In genomic region chr3:128432898-128433629, GRCh38 we compare ENCODE assay signal across 11 cellular contexts. TPM values are rescaled to one million over a fixed set of nuclear protein-coding genes. Genes with fewer than 3 reads are reported as not detected.
DNase-seq lines count a peak whose midpoint lies in the region; TF ChIP-seq lines count a peak whose summit lies in the region.
"Had no signal": no experiment of that assay in that cellular context is flagged by ENCODE, and none has a peak within 500 bp of the region (broad histone marks: within the 10 kb centered on the region; RNA-seq: fewer than 3 reads in every experiment).

No MANE protein-coding gene starts in this region.

- H3K36me3 Mint-ChIP-seq in MCF 10A (ENCODE audit: insufficient read depth, unreplicated experiment): peaks cover 7% of the 10 kb centered on the region
- H3K36me3 Mint-ChIP-seq: activated naive CD8-positive, alpha-beta T cell treated with anti-CD3 and anti-CD28 coated beads, Interleukin-2, amount 10 ng/mL, durations not matched to agents 7 days and 5 days had no signal

- H3K4me1 Mint-ChIP-seq in MCF 10A (ENCODE audit: insufficient read depth, unreplicated experiment): no peaks in the 10 kb centered on the region
- H3K4me1 Mint-ChIP-seq: activated naive CD8-positive, alpha-beta T cell treated with anti-CD3 and anti-CD28 coated beads, Interleukin-2, amount 10 ng/mL, durations not matched to agents 7 days and 5 days had no signal

- in situ Hi-C loops in transverse colon (cut with MboI; ENCODE audit: low pct_ligation_motif_present in 1 of 4, low pct_unique_long_range_greater_than_20kb in 1 of 4, low sequenced_read_pairs in 3 of 4): no loop called here

- POLR2A ChIA-PET in MCF 10A (lab: Yijun Ruan, JAX): no interaction called here

- no peak overlapping the region for H3K4me3 Mint-ChIP-seq in MCF 10A (ENCODE audit: unreplicated experiment)
- H3K4me3 Mint-ChIP-seq: activated naive CD8-positive, alpha-beta T cell treated with anti-CD3 and anti-CD28 coated beads, Interleukin-2, amount 10 ng/mL, durations not matched to agents 7 days and 5 days had no signal

- DNase-seq in breast epithelium (ENCODE audit: low spot score in 2 of 2): no peak
- no peak for DNase-seq in MCF 10A (ENCODE audit: unreplicated experiment)
- peak; percentile 42 for DNase-seq in WERI-Rb-1
- DNase-seq in kidney epithelial cell (ENCODE audit: low read depth): no peak
- no peak for DNase-seq in transverse colon
- DNase-seq in NOMO-1 treated with dmso at 0.1 percent for 144 hours (lab: John Stamatoyannopoulos, UW; ENCODE audit: unreplicated experiment): no peak
- DNase-seq in stimulated activated CD4-positive, alpha-beta T cell treated with anti-CD3 and anti-CD28 coated beads, Interleukin-2, amount 100 ng/mL, for 48 hours: no peak
- DNase-seq: activated naive CD8-positive, alpha-beta T cell treated with anti-CD3 and anti-CD28 coated beads, Interleukin-2, amount 10 ng/mL, durations not matched to agents 7 days and 5 days; stimulated activated CD4-positive, alpha-beta T cell treated with anti-CD3 and anti-CD28 coated beads, Interleukin-4, amount 100 ng/mL, for 24 hours; T-helper 17 cell had no signal

- H3K9me3 ChIP-seq in breast epithelium (no peaks in the 10 kb centered on the region), WERI-Rb-1 (ENCODE audit: severe bottlenecking) (no peaks in the 10 kb centered on the region), transverse colon (no peaks in the 10 kb centered on the region)

- TF ChIP-seq EP300 in transverse colon (IDR thresholded peaks at IDR 0.05; ENCODE audit: low read depth): no peak

- TF ChIP-seq CTCF in breast epithelium (IDR thresholded peaks at IDR 0.05): no peak
- no peak for TF ChIP-seq CTCF in MCF 10A (IDR thresholded peaks at IDR 0.05; ENCODE audit: unreplicated experiment)
- TF ChIP-seq CTCF in WERI-Rb-1 (IDR thresholded peaks at IDR 0.05; ENCODE audit: low read depth, low read length): no peak
- no peak for TF ChIP-seq CTCF in kidney epithelial cell (IDR thresholded peaks at IDR 0.05; ENCODE audit: insufficient read depth, low read length, poor library complexity, severe bottlenecking)
- TF ChIP-seq CTCF in transverse colon (IDR thresholded peaks at IDR 0.05): no peak

- H3K36me3 ChIP-seq in breast epithelium: no peaks in the 10 kb centered on the region
- no peaks in the 10 kb centered on the region for H3K36me3 ChIP-seq in WERI-Rb-1
- no peaks in the 10 kb centered on the region for H3K36me3 ChIP-seq in kidney epithelial cell (ENCODE audit: control insufficient read depth, insufficient read depth, low read length)
- H3K36me3 ChIP-seq in urinary bladder (ENCODE audit: insufficient read depth): no peaks in the 10 kb centered on the region
- H3K36me3 ChIP-seq in transverse colon: no peaks in the 10 kb centered on the region

- no peaks in the 10 kb centered on the region for H3K4me1 ChIP-seq in breast epithelium
- peaks cover 2% of the 10 kb centered on the region for H3K4me1 ChIP-seq in urinary bladder (ENCODE audit: insufficient read depth)
- H3K4me1 ChIP-seq in transverse colon: peaks cover 5 to 12% (median 9%) of the 10 kb centered on the region in 4 donors

- H3K27me3 ChIP-seq in breast epithelium: no peaks in the 10 kb centered on the region
- peaks cover 24% of the 10 kb centered on the region for H3K27me3 ChIP-seq in WERI-Rb-1 (ENCODE audit: insufficient read depth, low read depth, severe bottlenecking)
- peaks cover 74% of the 10 kb centered on the region for H3K27me3 ChIP-seq in kidney epithelial cell (ENCODE audit: control insufficient read depth, insufficient read depth, low read length)
- peaks cover 67% of the 10 kb centered on the region for H3K27me3 ChIP-seq in transverse colon

- TF ChIP-seq POLR2A in breast epithelium (IDR thresholded peaks at IDR 0.05) (no peak), transverse colon (IDR thresholded peaks at IDR 0.05) (no peak)

- intact Hi-C loops in breast epithelium (cut with DNase I; ENCODE audit: low total_unique reads) (no loop called here), MCF 10A (cut with micrococcal nuclease) (no loop called here), transverse colon (cut with DNase I; ENCODE audit: low total_unique reads) (loop anchor here (5.0 kb wide), 1 partner anchor 64 kb away; no protein-coding TSS in a partner anchor)

- peaks cover 59% of the 10 kb centered on the region for H3K27me3 Mint-ChIP-seq in MCF 10A (ENCODE audit: insufficient read depth, unreplicated experiment)

- H3K9me3 Mint-ChIP-seq in MCF 10A (ENCODE audit: unreplicated experiment): no peaks in the 10 kb centered on the region
- H3K9me3 Mint-ChIP-seq: activated naive CD8-positive, alpha-beta T cell treated with anti-CD3 and anti-CD28 coated beads, Interleukin-2, amount 10 ng/mL, durations not matched to agents 7 days and 5 days had no signal

- no TSS peak for BruUV-seq in MCF 10A (replicated peaks; lab: Mats Ljungman, UMichigan)

- 7% methylated on average over 58 of the region's 58 CpGs for WGBS in urinary bladder
- WGBS in transverse colon (ENCODE audit: low coverage in 1 of 2), 2 donors: 14% methylated on average over 23 of the region's 58 CpGs; no CpG with 5 or more reads in 1 of the 2 donors

- H3K27ac ChIP-seq in breast epithelium (peak overlapping the region; percentile 11 to 32), WERI-Rb-1 (no peak overlapping the region), urinary bladder (ENCODE audit: low read depth) (peak overlapping the region; percentile 35), transverse colon (no peak overlapping the region)

- CTCF ChIA-PET in MCF 10A (lab: Yijun Ruan, JAX): interaction anchor here (0.7 kb wide), 1 partner anchor 111 kb away, joined by 3 read pairs; no protein-coding TSS in a partner anchor

- no peak overlapping the region for H3K27ac Mint-ChIP-seq in MCF 10A (ENCODE audit: low read depth, unreplicated experiment)
- H3K27ac Mint-ChIP-seq: activated naive CD8-positive, alpha-beta T cell treated with anti-CD3 and anti-CD28 coated beads, Interleukin-2, amount 10 ng/mL, durations not matched to agents 7 days and 5 days; T-helper 17 cell had no signal

- H3K4me3 ChIP-seq in breast epithelium (peak overlapping the region; percentile 13 to 73 (median 48)), WERI-Rb-1 (ENCODE audit: low read depth, low read length) (peak overlapping the region; percentile 39), kidney epithelial cell (ENCODE audit: low read depth, low read length) (peak overlapping the region; percentile 16), urinary bladder (ENCODE audit: low read depth, low read length) (peak overlapping the region; percentile 27), transverse colon (peak overlapping the region in 2 of 4 donors; percentile 3 to 35)

RNA-seq across cellular contexts. Expression of gene DNAJB8, which starts 33.6 kb away (rescaled TPM):
- total RNA-seq in breast epithelium (not detected), MCF 10A (2022) (not detected in 2 replicates), kidney epithelial cell (not detected in 2 replicates), urinary bladder (not detected), transverse colon (not detected)
- not detected for polyA plus RNA-seq in urinary bladder
- total RNA-seq: activated naive CD8-positive, alpha-beta T cell treated with anti-CD3 and anti-CD28 coated beads, Interleukin-2, amount 10 ng/mL, durations not matched to agents 7 days and 5 days; T-helper 17 cell had no signal

RNA-seq across cellular contexts. Expression of gene GATA2, which starts 59.9 kb away (rescaled TPM):
- total RNA-seq in breast epithelium (10 to 100 TPM in 1 of 3 donors, 1 to 10 TPM in 2; 6.0 to 14.4 (median 6.6) TPM), MCF 10A (2022) (0.51 and 0.56 TPM in 2 replicates), kidney epithelial cell (5.6 and 6.0 TPM in 2 replicates), urinary bladder (19.2 TPM), transverse colon (1 to 10 TPM; 1.8 to 8.2 (median 2.9) TPM)
- polyA plus RNA-seq in urinary bladder: 25.7 TPM
- total RNA-seq: activated naive CD8-positive, alpha-beta T cell treated with anti-CD3 and anti-CD28 coated beads, Interleukin-2, amount 10 ng/mL, durations not matched to agents 7 days and 5 days had no signal

Comparison
In these comparisons a context has a peak if more than half of its experiments do, and no peak if none do; other contexts are left out.
1. H3K27ac ChIP-seq: peak in breast epithelium (2 of 2) and urinary bladder (single experiment); none in WERI-Rb-1 (single experiment) and transverse colon (0 of 4).